Comparison of ENCODE assay signal across 22 cellular contexts in the genomic region with DNA sequence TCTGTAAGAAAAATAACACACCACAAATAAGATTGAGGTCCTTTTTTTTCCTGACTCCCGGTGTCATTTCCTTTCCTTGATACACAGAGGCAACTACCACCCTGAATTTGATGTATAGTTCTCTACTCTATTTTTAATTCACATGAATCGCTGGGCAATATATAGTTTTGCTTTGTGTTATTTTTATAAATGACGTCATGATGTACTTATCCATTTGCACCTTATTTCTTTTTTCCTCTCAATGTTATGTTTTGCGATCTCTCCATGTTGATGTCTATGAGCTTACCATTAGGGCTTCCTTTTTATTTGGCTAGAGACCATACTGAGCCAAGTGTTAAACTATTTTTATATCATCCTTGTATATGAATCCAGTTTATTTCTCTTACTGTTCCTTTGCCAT.
DNase-seq lines count a peak whose midpoint lies in the region; ATAC-seq, FAIRE-seq and TF ChIP-seq lines count a peak whose summit lies in the region.
"Had no signal": no experiment of that assay in that cellular context is flagged by ENCODE, and none has a peak within 500 bp of the region (broad histone marks: within the 10 kb centered on the region; RNA-seq: fewer than 3 reads in every experiment).

No MANE protein-coding gene starts in this region.

- H3K27ac Mint-ChIP-seq in chondrocyte (ENCODE audit: unreplicated experiment) (peak overlapping the region; percentile 3), GM23338 (no peak overlapping the region)
- H3K27ac Mint-ChIP-seq: CD14-positive monocyte; CD4-positive, alpha-beta memory T cell; CD4-positive, CD25-positive, alpha-beta regulatory T cell; CD8-positive, alpha-beta memory T cell had no signal

- no peak overlapping the region for H3K4me3 Mint-ChIP-seq in chondrocyte (ENCODE audit: unreplicated experiment)
- H3K4me3 Mint-ChIP-seq in GM23338, result no peak overlapping the region
- H3K4me3 Mint-ChIP-seq: CD14-positive monocyte; CD4-positive, alpha-beta memory T cell; CD4-positive, CD25-positive, alpha-beta regulatory T cell had no signal

- H3K9me3 ChIP-seq in HEK293 (ENCODE audit: control insufficient read depth, insufficient read depth, low read depth, low read length) (no peaks in the 10 kb centered on the region), GM12878 (replicated peaks; ENCODE audit: control insufficient read depth, insufficient read depth, low read length) (no peaks in the 10 kb centered on the region)
- H3K9me3 ChIP-seq: BE2C, BLaER1 had no signal

- no peaks in the 10 kb centered on the region; a peak in 2 of 4 replicates for H3K27me3 ChIP-seq in GM12878 (replicated peaks in 1 of 2; ENCODE audit: control insufficient read depth in 2 of 2, insufficient read depth in 2 of 2, low read length in 1 of 2)
- H3K27me3 ChIP-seq in GM23338 (ENCODE audit: insufficient read depth), result peaks cover 27% of the 10 kb centered on the region
- H3K27me3 ChIP-seq: BE2C, BLaER1 had no signal

- TF ChIP-seq CTCF in HEK293 (tag by site-specific recombination; IDR thresholded peaks at IDR 0.05), result no peak
- TF ChIP-seq CTCF in GM12878 (IDR thresholded peaks at IDR 0.05 in 2 of 3, conservative IDR thresholded peaks at IDR 0.05 in 1 of 3; ENCODE audit: control insufficient read depth in 2 of 3, extremely low read depth in 1 of 3, insufficient read depth in 1 of 3, low read depth in 3 of 3, low read length in 3 of 3), result no peak
- no peak for TF ChIP-seq CTCF in chondrocyte (IDR thresholded peaks at IDR 0.05)
- no peak for TF ChIP-seq CTCF in GM23338 (conservative IDR thresholded peaks at IDR 0.05; ENCODE audit: low read depth in 2 of 2)

- H4K20me1 ChIP-seq in GM12878 (ENCODE audit: control insufficient read depth, insufficient read depth), result no peaks in the 10 kb centered on the region
- no peaks in the 10 kb centered on the region for H4K20me1 ChIP-seq in GM23338 (replicated peaks; ENCODE audit: insufficient read depth)
- H4K20me1 ChIP-seq: BLaER1 had no signal

- H2AFZ ChIP-seq in GM12878 (ENCODE audit: control insufficient read depth, low read depth, low read length) (no peak overlapping the region), GM23338 (no peak overlapping the region)

- peaks cover 34% of the 10 kb centered on the region for H3K36me3 Mint-ChIP-seq in chondrocyte (ENCODE audit: low read depth)
- no peaks in the 10 kb centered on the region for H3K36me3 Mint-ChIP-seq in GM23338 (ENCODE audit: low read depth)
- H3K36me3 Mint-ChIP-seq: CD14-positive monocyte; CD4-positive, alpha-beta memory T cell; CD4-positive, CD25-positive, alpha-beta regulatory T cell; CD8-positive, alpha-beta memory T cell had no signal

- TF ChIP-seq POLR2A in GM12878 (IDR thresholded peaks at IDR 0.05; ENCODE audit: low read depth, low read length), result no peak

- H3K27ac ChIP-seq in HEK293 (ENCODE audit: extremely low read depth, low read depth, low read length) (no peak overlapping the region), GM12878 (ENCODE audit: control insufficient read depth, insufficient read depth) (no peak overlapping the region), GM23338 (ENCODE audit: low read depth) (no peak overlapping the region)
- H3K27ac ChIP-seq: BLaER1 had no signal

- H3K79me2 ChIP-seq in GM12878 (ENCODE audit: control insufficient read depth, insufficient read depth, low read length) (no peaks in the 10 kb centered on the region), GM23338 (replicated peaks; ENCODE audit: insufficient read depth) (no peaks in the 10 kb centered on the region)

- H3K4me3 ChIP-seq in HEK293 (ENCODE audit: low read depth, low read length), result no peak overlapping the region
- no peak overlapping the region for H3K4me3 ChIP-seq in GM12878
- H3K4me3 ChIP-seq in GM23338, result no peak overlapping the region
- H3K4me3 ChIP-seq: BLaER1 had no signal

- FAIRE-seq in GM12878 (lab: Jason Lieb, UNC), result no peak
- FAIRE-seq: A204.1, D721Med, G401.6, GM12892, GM18507 had no signal

- no peaks in the 10 kb centered on the region for H3F3A ChIP-seq in GM23338 (replicated peaks; ENCODE audit: low read depth)

- CTCF ChIA-PET in HEK293 (lab: Yijun Ruan, JAX), result interaction anchor here (0.7 to 1.0 kb wide), 2 partner anchors 10 to 636 kb away, joined by 3 read pairs; no protein-coding TSS in a partner anchor
- CTCF ChIA-PET in GM12878 (lab: Yijun Ruan, JAX), result interaction anchor here (1.0 kb wide), 1 partner anchor 81 kb away, joined by 3 read pairs; no protein-coding TSS in a partner anchor

- H3K9me3 Mint-ChIP-seq in chondrocyte (ENCODE audit: low read depth), result no peaks in the 10 kb centered on the region
- no peaks in the 10 kb centered on the region for H3K9me3 Mint-ChIP-seq in GM23338

- no peaks in the 10 kb centered on the region for H3K36me3 ChIP-seq in HEK293 (ENCODE audit: control insufficient read depth in 2 of 2, insufficient read depth in 1 of 2, low read length in 2 of 2)
- H3K36me3 ChIP-seq in GM12878 (ENCODE audit: control insufficient read depth in 2 of 2, insufficient read depth in 2 of 2, low read length in 1 of 2), result no peaks in the 10 kb centered on the region
- no peaks in the 10 kb centered on the region for H3K36me3 ChIP-seq in GM23338 (ENCODE audit: insufficient read depth)
- H3K36me3 ChIP-seq: BE2C, BLaER1 had no signal

- intact Hi-C loops in GM12878 (cut with micrococcal nuclease; ENCODE audit: unreplicated experiment), result loop anchor here (10.0 kb wide), 1 partner anchor 65 kb away; no protein-coding TSS in a partner anchor

- DNase-seq in GM12878 (ENCODE audit: low read depth, low spot score) (no peak), chondrocyte (ENCODE audit: low spot score) (no peak), GM23338 (ENCODE audit: low spot score) (no peak)
- DNase-seq in activated CD4-positive, CD25-positive, alpha-beta regulatory T cell (lab: John Stamatoyannopoulos, UW), result no peak
- DNase-seq: 8988T; ACHN; BE2C; C1 segment of cervical spinal cord; CD4-positive, alpha-beta memory T cell; CD4-positive, CD25-positive, alpha-beta regulatory T cell; CD8-positive, alpha-beta memory T cell; COR-L47; DMS79 treated with DMSO at 0.1 percent for 48 hours; GF-D8 had no signal

- ATAC-seq in GM12878 (no peak), GM23338 (no peak)

- no peaks in the 10 kb centered on the region for H3K4me1 ChIP-seq in HEK293 (ENCODE audit: control insufficient read depth, insufficient read depth, low read length)
- H3K4me1 ChIP-seq in GM12878 (ENCODE audit: control insufficient read depth, insufficient read depth, low read length), result no peaks in the 10 kb centered on the region
- peaks cover 4% of the 10 kb centered on the region for H3K4me1 ChIP-seq in GM23338 (ENCODE audit: insufficient read depth)
- H3K4me1 ChIP-seq: BE2C, BLaER1 had no signal

- H3K9me2 ChIP-seq in GM23338 (ENCODE audit: insufficient read depth), result 0 out of 2 replicates have a peak, but pooled peaks cover 7% of the 10 kb centered on the region

- SMC1A ChIA-PET in GM12878 (lab: Charles Lee; ENCODE audit: uncharacterized antibody, unreplicated experiment), result no interaction called here

- H3K4me1 Mint-ChIP-seq in chondrocyte (ENCODE audit: low read depth), result peaks cover 56% of the 10 kb centered on the region
- peaks cover 32% of the 10 kb centered on the region for H3K4me1 Mint-ChIP-seq in GM23338
- H3K4me1 Mint-ChIP-seq: CD14-positive monocyte; CD4-positive, alpha-beta memory T cell; CD4-positive, CD25-positive, alpha-beta regulatory T cell; CD8-positive, alpha-beta memory T cell had no signal

- H3K27me3 Mint-ChIP-seq in chondrocyte (ENCODE audit: low read depth), result no peaks in the 10 kb centered on the region
- H3K27me3 Mint-ChIP-seq in GM23338 (ENCODE audit: insufficient read depth, low read depth, poor library complexity), result peaks cover 26% of the 10 kb centered on the region
- H3K27me3 Mint-ChIP-seq: CD4-positive, CD25-positive, alpha-beta regulatory T cell had no signal

- WGBS in GM12878 (ENCODE audit: insufficient coverage, insufficient replicate concordance, low lambda C conversion rate, missing lambda C conversion rate), result 37% methylated on average over 4 of the region's 4 CpGs

- H3K4me2 ChIP-seq in GM12878 (ENCODE audit: control insufficient read depth, insufficient read depth) (no peak overlapping the region), GM23338 (no peak overlapping the region)
- H3K4me2 ChIP-seq: BLaER1 had no signal

- TF ChIP-seq RAD21 in GM12878 (IDR thresholded peaks at IDR 0.05; ENCODE audit: insufficient read depth, low read depth, low read length), result no peak

- RAD21 ChIA-PET in GM12878 (lab: Charles Lee; ENCODE audit: unreplicated experiment), result no interaction called here

- no TSS peak for BruUV-seq in GM12878 (replicated peaks; lab: Mats Ljungman, UMichigan)

- no peak overlapping the region for H3K9ac ChIP-seq in GM12878 (ENCODE audit: control insufficient read depth, insufficient read depth, low read length)
- H3K9ac ChIP-seq: BLaER1 had no signal

- in situ Hi-C loops in GM12878 (cut with MboI), result no loop called here

- no peak for TF ChIP-seq EP300 in GM12878 (IDR thresholded peaks at IDR 0.05; ENCODE audit: borderline replicate concordance in 1 of 2, control insufficient read depth in 1 of 2, low read depth in 2 of 2, low read length in 2 of 2)

- POLR2A ChIA-PET in HEK293 (lab: Yijun Ruan, JAX), result no interaction called here
- POLR2A ChIA-PET in GM12878 (lab: Charles Lee), result no interaction called here

TF ChIP-seq in GM12878, 131 proteins besides CTCF, POLR2A, EP300 and RAD21 (continues in another document):
- TF ChIP-seq RBBP5 (conservative IDR thresholded peaks at IDR 0.05) (no peak), IRF4 (IDR thresholded peaks at IDR 0.05; ENCODE audit: low read depth, low read length) (no peak)

TF ChIP-seq in GM23338, 12 proteins besides CTCF, POLR2A, EP300 and RAD21 (continues in another document):
- TF ChIP-seq, protein P1, sequence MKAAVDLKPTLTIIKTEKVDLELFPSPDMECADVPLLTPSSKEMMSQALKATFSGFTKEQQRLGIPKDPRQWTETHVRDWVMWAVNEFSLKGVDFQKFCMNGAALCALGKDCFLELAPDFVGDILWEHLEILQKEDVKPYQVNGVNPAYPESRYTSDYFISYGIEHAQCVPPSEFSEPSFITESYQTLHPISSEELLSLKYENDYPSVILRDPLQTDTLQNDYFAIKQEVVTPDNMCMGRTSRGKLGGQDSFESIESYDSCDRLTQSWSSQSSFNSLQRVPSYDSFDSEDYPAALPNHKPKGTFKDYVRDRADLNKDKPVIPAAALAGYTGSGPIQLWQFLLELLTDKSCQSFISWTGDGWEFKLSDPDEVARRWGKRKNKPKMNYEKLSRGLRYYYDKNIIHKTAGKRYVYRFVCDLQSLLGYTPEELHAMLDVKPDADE (IDR thresholded peaks at IDR 0.05), result no peak
- TF ChIP-seq POLR2AphosphoS5 (IDR thresholded peaks at IDR 0.05; ENCODE audit: low read depth), result no peak
- no peak for TF ChIP-seq EZH2 (IDR thresholded peaks at IDR 0.05; ENCODE audit: low read depth, unreplicated experiment)

Comparison
In these comparisons a context has a peak if more than half of its experiments do, and no peak if none do; other contexts are left out.
1. Of the 9 proteins assayed by ChIP-seq in both HEK293 and GM12878: peak only in HEK293: ATF2; only in GM12878: none; in both: none; in neither: 8.